ENCODE assay signal across 8 cellular contexts in genomic region chr12:100163416-100164152, GRCh38. TPM values are rescaled to one million over a fixed set of nuclear protein-coding genes. Genes with fewer than 3 reads are reported as not detected.
DNase-seq lines count a peak whose midpoint lies in the region; ATAC-seq and FAIRE-seq lines count a peak whose summit lies in the region.

No MANE protein-coding gene starts in this region.

- ATAC-seq in GM19043 (IDR thresholded peaks at IDR 0.05; ENCODE audit: low read depth, unreplicated experiment): peak; percentile 99
- ATAC-seq in HG03196 (IDR thresholded peaks at IDR 0.05; ENCODE audit: unreplicated experiment): peak; percentile 100
- peak; percentile 99 for ATAC-seq in left lobe of liver

- FAIRE-seq in colon (lab: Jason Lieb, UNC): peak; percentile 57

- DNase-seq in AG08396 (ENCODE audit: low spot score): peak; percentile 81
- DNase-seq in NCI-H446 treated with DMSO at 0.1 percent for 48 hours (lab: John Stamatoyannopoulos, UW): peak; percentile 87
- peak; percentile 81 for DNase-seq in activated CD4-positive, alpha-beta T cell treated with anti-CD3 and anti-CD28 coated beads for 48 hours
- peak; percentile 75 for DNase-seq in left lobe of liver (ENCODE audit: low spot score)
- peak; percentile 50 to 57 for DNase-seq in stimulated activated CD4-positive, alpha-beta T cell treated with anti-CD3 and anti-CD28 coated beads, Interleukin-4, amount 100 ng/mL, for 48 hours (ENCODE audit: low read depth in 2 of 2)

RNA-seq across cellular contexts. Expression of gene BLTP3B, which starts 20.9 kb away (rescaled TPM):
- total RNA-seq in left lobe of liver: 28.3 TPM

RNA-seq across cellular contexts. Expression of gene ACTR6, which starts 37.0 kb away (rescaled TPM):
- total RNA-seq in left lobe of liver: 10.2 TPM

Comparison
In these comparisons a context has a peak if more than half of its experiments do, and no peak if none do; other contexts are left out.
1. Peak in every context shown above with its lines: DNase-seq and ATAC-seq.